ENCODE assay signal across 8 cellular contexts in genomic region chr2:96138146-96139145, GRCh38. TPM values are rescaled to one million over a fixed set of nuclear protein-coding genes. Genes with fewer than 3 reads are reported as not detected.
DNase-seq lines count a peak whose midpoint lies in the region; ATAC-seq and TF ChIP-seq lines count a peak whose summit lies in the region.

ASTL (minus strand) TSS chr2:96138502; CDS start chr2:96138436, 66 bp downstream.

- H3K36me3 Mint-ChIP-seq in chondrocyte (ENCODE audit: low read depth): no peaks in the 10 kb centered on the region
- H3K36me3 Mint-ChIP-seq in type B pancreatic cell: no peaks in the 10 kb centered on the region

- H3K4me1 Mint-ChIP-seq in chondrocyte (ENCODE audit: low read depth) (no peaks in the 10 kb centered on the region), type B pancreatic cell (ENCODE audit: unreplicated experiment) (no peaks in the 10 kb centered on the region)

- no peaks in the 10 kb centered on the region for H3K36me3 ChIP-seq in lower lobe of right lung

- DNase-seq in 8988T (peak; percentile 90), M059J (ENCODE audit: low read depth) (peak; percentile 58), chondrocyte (ENCODE audit: low spot score) (peak; percentile 80), lower lobe of right lung (peak; percentile 78), type B pancreatic cell (ENCODE audit: extremely low spot score, unreplicated experiment) (no peak)
- DNase-seq in activated CD4-positive, CD25-positive, alpha-beta regulatory T cell (lab: John Stamatoyannopoulos, UW): peak; percentile 26 to 49 (median 44)

- H3K27ac ChIP-seq in lower lobe of right lung: no peak within 1 kb of the TSS

- ATAC-seq in lower lobe of right lung (peak; percentile 68 to 78), GM21367 (IDR thresholded peaks at IDR 0.05; ENCODE audit: unreplicated experiment) (no peak)

- no peak within 1 kb of the TSS for H3K4me3 Mint-ChIP-seq in chondrocyte (ENCODE audit: unreplicated experiment)
- peak within 1 kb of the TSS; percentile 54 for H3K4me3 Mint-ChIP-seq in type B pancreatic cell

- H3K27me3 ChIP-seq in lower lobe of right lung (ENCODE audit: low read depth): peaks cover 11% of the 10 kb centered on the region

- H3K4me1 ChIP-seq in lower lobe of right lung: no peaks in the 10 kb centered on the region

- TF ChIP-seq CTCF in GM12874 (IDR thresholded peaks at IDR 0.05; ENCODE audit: insufficient read depth, low read depth, low read length) (peak; percentile 69), chondrocyte (IDR thresholded peaks at IDR 0.05) (peak; percentile 77), lower lobe of right lung (IDR thresholded peaks at IDR 0.05) (peak; percentile 50), type B pancreatic cell (conservative IDR thresholded peaks at IDR 0.05) (peak; percentile 71)

- H3K4me3 ChIP-seq in lower lobe of right lung: peak within 1 kb of the TSS; percentile 16

- H3K9me3 Mint-ChIP-seq in chondrocyte (ENCODE audit: low read depth) (no peaks in the 10 kb centered on the region), type B pancreatic cell (no peaks in the 10 kb centered on the region)

- H3K9me3 ChIP-seq in lower lobe of right lung: no peaks in the 10 kb centered on the region

- H3K27ac Mint-ChIP-seq in chondrocyte (ENCODE audit: unreplicated experiment) (no peak within 1 kb of the TSS), type B pancreatic cell (peak within 1 kb of the TSS; percentile 55)

- intact Hi-C loops in lower lobe of right lung (cut with DNase I): no loop called here

- H3K27me3 Mint-ChIP-seq in chondrocyte (ENCODE audit: low read depth) (peaks cover 29% of the 10 kb centered on the region), type B pancreatic cell (peaks cover 13% of the 10 kb centered on the region)

RNA-seq across cellular contexts. Expression of gene ASTL, which starts in this region (rescaled TPM):
- 0.17 TPM in 1 of 2 replicates, not detected in the other for total RNA-seq in M059J (2014; rRNA removed; shearing (Covaris generic))
- total RNA-seq in chondrocyte (not detected in 3 replicates), lower lobe of right lung (not detected), type B pancreatic cell (ENCODE audit: low replicate concordance) (0.93 TPM in 1 of 2 replicates, not detected in the other)

Comparison
In these comparisons a context has a peak if more than half of its experiments do, and no peak if none do; other contexts are left out.
1. Peak in DNase-seq in M059J; RNA of the gene not detected or under 1 TPM.
2. Peak in DNase-seq in chondrocyte; RNA of the gene not detected or under 1 TPM.
3. Peak in DNase-seq, ATAC-seq and H3K4me3 ChIP-seq in lower lobe of right lung; RNA of the gene not detected or under 1 TPM.